Comparison of ENCODE assay signal across 8 cellular contexts in genomic region chr6:30686908-30687658, GRCh38. TPM values are rescaled to one million over a fixed set of nuclear protein-coding genes. Genes with fewer than 3 reads are reported as not detected.
DNase-seq lines count a peak whose midpoint lies in the region; ATAC-seq, FAIRE-seq and TF ChIP-seq lines count a peak whose summit lies in the region.

No MANE protein-coding gene starts in this region.

- H3K9me1 ChIP-seq in endothelial cell of umbilical vein (replicated peaks; ENCODE audit: control insufficient read depth, extremely low read depth, insufficient read depth, low read length) = no peaks in the 10 kb centered on the region

- no peaks in the 10 kb centered on the region for H3K9me3 ChIP-seq in CD4-positive, CD25-positive, alpha-beta regulatory T cell (ENCODE audit: control insufficient read depth in 2 of 2, low read length in 2 of 2)
- no peaks in the 10 kb centered on the region for H3K9me3 ChIP-seq in endothelial cell of umbilical vein (replicated peaks; ENCODE audit: control insufficient read depth, insufficient read depth, low read length)
- no peaks in the 10 kb centered on the region for H3K9me3 ChIP-seq in mononuclear cell (ENCODE audit: low read depth, low read length)

- H3K4me1 ChIP-seq in CD4-positive, CD25-positive, alpha-beta regulatory T cell (ENCODE audit: control insufficient read depth, insufficient read depth, low read length, poor library complexity, severe bottlenecking) = peaks cover 67% of the 10 kb centered on the region
- H3K4me1 ChIP-seq in endothelial cell of umbilical vein (ENCODE audit: control insufficient read depth, extremely low read depth, insufficient read depth, low read length) = peaks cover 33% of the 10 kb centered on the region
- peaks cover 39% of the 10 kb centered on the region for H3K4me1 ChIP-seq in mononuclear cell (ENCODE audit: insufficient read depth, low read length)

- CTCF ChIA-PET in endothelial cell of umbilical vein (lab: Charles Lee) = interaction anchor here (1.0 to 2.5 kb wide), 9 partner anchors 8 to 135 kb away, joined by 3 to 32 read pairs (median 7); partner anchors contain the start of genes DHX16 and MDC1

- peak; percentile 45 to 88 (median 82) for DNase-seq in CD4-positive, CD25-positive, alpha-beta regulatory T cell
- DNase-seq in HTR-8/SVneo (ENCODE audit: insufficient read length, low spot score) = peak; percentile 84
- peak; percentile 88 for DNase-seq in NOMO-1 treated with DMSO at 0.1 percent for 48 hours (lab: John Stamatoyannopoulos, UW; ENCODE audit: unreplicated experiment)
- DNase-seq in activated CD8-positive, alpha-beta memory T cell treated with anti-CD3 and anti-CD28 coated beads, Interleukin-2, amount 50 U/mL, for 4 hours = peak; percentile 74
- peak; percentile 93 for DNase-seq in endothelial cell of umbilical vein (ENCODE audit: low read depth, low spot score)
- DNase-seq in stimulated activated CD8-positive, alpha-beta memory T cell treated with anti-CD3 and anti-CD28 coated beads, Interleukin-2, amount 100 ng/mL, for 1 hour (ENCODE audit: low read depth in 2 of 2) = peak; percentile 60 to 65

- H3K27me3 ChIP-seq in CD4-positive, CD25-positive, alpha-beta regulatory T cell (ENCODE audit: control insufficient read depth, insufficient read depth, low read length) = no peaks in the 10 kb centered on the region
- H3K27me3 ChIP-seq in endothelial cell of umbilical vein (ENCODE audit: control insufficient read depth in 2 of 2, insufficient read depth in 2 of 2, low read length in 2 of 2) = no peaks in the 10 kb centered on the region
- H3K27me3 ChIP-seq in mononuclear cell (ENCODE audit: insufficient read depth, low read length) = no peaks in the 10 kb centered on the region

- peaks cover 66% of the 10 kb centered on the region for H3K79me2 ChIP-seq in endothelial cell of umbilical vein (ENCODE audit: control insufficient read depth, insufficient read depth, low read length)

- peak overlapping the region; percentile 95 for H3K9ac ChIP-seq in endothelial cell of umbilical vein (replicated peaks; ENCODE audit: extremely low read depth, insufficient read depth, low read length)

- H3K27ac Mint-ChIP-seq in CD4-positive, CD25-positive, alpha-beta regulatory T cell = peak overlapping the region; percentile 92 to 98 (median 97)

- TF ChIP-seq CTCF in endothelial cell of umbilical vein (IDR thresholded peaks at IDR 0.05; ENCODE audit: extremely low read depth in 1 of 2, insufficient read depth in 1 of 2, low read depth in 1 of 2, low read length in 2 of 2) = no peak

- H3K4me3 Mint-ChIP-seq in CD4-positive, CD25-positive, alpha-beta regulatory T cell = peak overlapping the region; percentile 95 to 100 (median 96)

- peak overlapping the region; percentile 96 for H3K27ac ChIP-seq in CD4-positive, CD25-positive, alpha-beta regulatory T cell (ENCODE audit: insufficient read depth, low read length, poor library complexity, severe bottlenecking)
- peak overlapping the region; percentile 93 for H3K27ac ChIP-seq in endothelial cell of umbilical vein (ENCODE audit: insufficient read depth, low read depth, low read length)

- peak; percentile 96 for TF ChIP-seq POLR2A in endothelial cell of umbilical vein (IDR thresholded peaks at IDR 0.05; ENCODE audit: low read depth, low read length)

- ATAC-seq in CD4-positive, CD25-positive, alpha-beta regulatory T cell (ENCODE audit: low read depth in 2 of 2) = peak; percentile 8 to 12
- ATAC-seq in GM19463 (IDR thresholded peaks at IDR 0.05; ENCODE audit: unreplicated experiment) = peak; percentile 48

- POLR2A ChIA-PET in endothelial cell of umbilical vein (lab: Charles Lee) = interaction anchor here (1.7 to 1.8 kb wide), 2 partner anchors 8 to 30 kb away, joined by 7 to 9 read pairs; partner anchors contain the start of gene MDC1

- peak; percentile 83 for FAIRE-seq in HTR-8/SVneo (lab: Jason Lieb, UNC)
- peak; percentile 99 for FAIRE-seq in endothelial cell of umbilical vein (lab: Jason Lieb, UNC)

- peak overlapping the region; percentile 21 for H2AFZ ChIP-seq in endothelial cell of umbilical vein (ENCODE audit: low read depth, low read length)

- no TSS peak for BruUV-seq in endothelial cell of umbilical vein (replicated peaks; lab: Mats Ljungman, UMichigan)

- peaks cover 25% of the 10 kb centered on the region for H3K36me3 Mint-ChIP-seq in CD4-positive, CD25-positive, alpha-beta regulatory T cell

- intact Hi-C loops in endothelial cell of umbilical vein (cut with micrococcal nuclease) = loop anchor here (1.0 kb wide), 3 partner anchors 8 to 130 kb away; partner anchors contain the start of genes MDC1 and PRR3

- peak overlapping the region; percentile 73 for H3K4me2 ChIP-seq in endothelial cell of umbilical vein (ENCODE audit: insufficient read depth, low read length)

- H3K27me3 Mint-ChIP-seq in CD4-positive, CD25-positive, alpha-beta regulatory T cell = peaks cover 5% of the 10 kb centered on the region

- peaks cover 11 to 47% (median 33%) of the 10 kb centered on the region in 4 donors for H3K4me1 Mint-ChIP-seq in CD4-positive, CD25-positive, alpha-beta regulatory T cell

- no peaks in the 10 kb centered on the region for H4K20me1 ChIP-seq in endothelial cell of umbilical vein (replicated peaks; ENCODE audit: control insufficient read depth, extremely low read depth, insufficient read depth, low read length)

- dilution Hi-C loops in endothelial cell of umbilical vein (cut with MboI; ENCODE audit: extremely low pct_ligation_motif_present, low sequenced_read_pairs) = no loop called here

- H3K36me3 ChIP-seq in CD4-positive, CD25-positive, alpha-beta regulatory T cell (ENCODE audit: control insufficient read depth, insufficient read depth, low read length) = no peaks in the 10 kb centered on the region
- H3K36me3 ChIP-seq in endothelial cell of umbilical vein (ENCODE audit: control insufficient read depth in 2 of 2, extremely low read depth in 1 of 2, insufficient read depth in 2 of 2, low read length in 2 of 2) = no peaks in the 10 kb centered on the region

- H3K9me3 Mint-ChIP-seq in CD4-positive, CD25-positive, alpha-beta regulatory T cell = peaks cover 0 to 6% (median 0%) of the 10 kb centered on the region in 7 donors

- H3K4me3 ChIP-seq in CD4-positive, CD25-positive, alpha-beta regulatory T cell (ENCODE audit: low read depth, low read length) = peak overlapping the region; percentile 26
- peak overlapping the region; percentile 76 to 92 (median 81) for H3K4me3 ChIP-seq in endothelial cell of umbilical vein (replicated peaks in 1 of 3; ENCODE audit: insufficient read depth in 1 of 3, low read depth in 1 of 3, low read length in 3 of 3)
- H3K4me3 ChIP-seq in mononuclear cell (ENCODE audit: low read length) = peak overlapping the region; percentile 94

RNA-seq across cellular contexts. Expression of gene PPP1R18, which starts 0.6 kb away (rescaled TPM):
- 164 TPM for total RNA-seq in CD4-positive, CD25-positive, alpha-beta regulatory T cell
- polyA plus RNA-seq in CD4-positive, CD25-positive, alpha-beta regulatory T cell = 100 to 1,000 TPM; 110 to 159 (median 119) TPM
- total RNA-seq in endothelial cell of umbilical vein (129 and 136 TPM in 2 replicates), mononuclear cell (81.8 TPM)
- 167 and 173 TPM in 2 replicates for polyA plus RNA-seq in endothelial cell of umbilical vein
- 125 and 137 TPM in 2 replicates for polyA plus RNA-seq in endothelial cell of umbilical vein (2011; cell fraction: cytosol; rRNA removed)
- polyA plus RNA-seq in endothelial cell of umbilical vein (2011; cell fraction: nucleus; rRNA removed) = 98.3 and 116 TPM in 2 replicates
- 94.7 and 97.8 TPM in 2 replicates for polyA plus RNA-seq in endothelial cell of umbilical vein (2012)
- 136 and 140 TPM in 2 replicates for polyA minus RNA-seq in endothelial cell of umbilical vein
- 15.4 TPM for polyA minus RNA-seq in endothelial cell of umbilical vein (2011; cell fraction: cytosol; rRNA and poly(A)+ RNA removed)
- 41.1 and 44.0 TPM in 2 replicates for polyA minus RNA-seq in endothelial cell of umbilical vein (2011; cell fraction: nucleus; rRNA and poly(A)+ RNA removed)

RNA-seq across cellular contexts. Expression of gene NRM, which starts 3.7 kb away (rescaled TPM):
- 9.0 TPM for total RNA-seq in CD4-positive, CD25-positive, alpha-beta regulatory T cell
- 10 to 100 TPM in 1 of 4 donors, 1 to 10 TPM in 3; 7.5 to 17.7 (median 9.2) TPM for polyA plus RNA-seq in CD4-positive, CD25-positive, alpha-beta regulatory T cell
- total RNA-seq in endothelial cell of umbilical vein (28.5 and 32.2 TPM in 2 replicates), mononuclear cell (4.5 TPM)
- polyA plus RNA-seq in endothelial cell of umbilical vein = 33.8 and 36.7 TPM in 2 replicates
- 33.0 and 34.0 TPM in 2 replicates for polyA plus RNA-seq in endothelial cell of umbilical vein (2011; cell fraction: cytosol; rRNA removed)
- polyA plus RNA-seq in endothelial cell of umbilical vein (2011; cell fraction: nucleus; rRNA removed) = 16.0 and 18.9 TPM in 2 replicates
- polyA plus RNA-seq in endothelial cell of umbilical vein (2012) = 17.7 and 22.2 TPM in 2 replicates
- polyA minus RNA-seq in endothelial cell of umbilical vein = 17.5 and 18.7 TPM in 2 replicates
- 20.0 TPM for polyA minus RNA-seq in endothelial cell of umbilical vein (2011; cell fraction: cytosol; rRNA and poly(A)+ RNA removed)
- 4.5 and 7.8 TPM in 2 replicates for polyA minus RNA-seq in endothelial cell of umbilical vein (2011; cell fraction: nucleus; rRNA and poly(A)+ RNA removed)

RNA-seq across cellular contexts. Expression of gene DHX16, which starts 14.3 kb away (rescaled TPM):
- total RNA-seq in CD4-positive, CD25-positive, alpha-beta regulatory T cell = 33.8 TPM
- 10 to 100 TPM; 13.2 to 25.3 (median 16.7) TPM for polyA plus RNA-seq in CD4-positive, CD25-positive, alpha-beta regulatory T cell
- total RNA-seq in endothelial cell of umbilical vein = 36.3 and 38.2 TPM in 2 replicates
- 62.3 and 66.5 TPM in 2 replicates for polyA plus RNA-seq in endothelial cell of umbilical vein
- 42.2 and 43.9 TPM in 2 replicates for polyA plus RNA-seq in endothelial cell of umbilical vein (2011; cell fraction: cytosol; rRNA removed)
- polyA plus RNA-seq in endothelial cell of umbilical vein (2011; cell fraction: nucleus; rRNA removed) = 141 and 146 TPM in 2 replicates
- polyA plus RNA-seq in endothelial cell of umbilical vein (2012) = 30.0 and 30.6 TPM in 2 replicates
- polyA minus RNA-seq in endothelial cell of umbilical vein = 61.9 and 63.5 TPM in 2 replicates
- polyA minus RNA-seq in endothelial cell of umbilical vein (2011; cell fraction: cytosol; rRNA and poly(A)+ RNA removed) = 24.9 TPM
- polyA minus RNA-seq in endothelial cell of umbilical vein (2011; cell fraction: nucleus; rRNA and poly(A)+ RNA removed) = 24.0 and 31.7 TPM in 2 replicates
- 8.2 TPM for total RNA-seq in mononuclear cell

RNA-seq across cellular contexts. Expression of gene MDC1, which starts 30.0 kb away (rescaled TPM):
- 32.7 TPM for total RNA-seq in CD4-positive, CD25-positive, alpha-beta regulatory T cell
- 1 to 10 TPM; 1.2 to 5.0 (median 3.7) TPM for polyA plus RNA-seq in CD4-positive, CD25-positive, alpha-beta regulatory T cell
- 42.3 and 43.6 TPM in 2 replicates for total RNA-seq in endothelial cell of umbilical vein
- 15.6 and 16.8 TPM in 2 replicates for polyA plus RNA-seq in endothelial cell of umbilical vein
- 13.0 and 13.4 TPM in 2 replicates for polyA plus RNA-seq in endothelial cell of umbilical vein (2011; cell fraction: cytosol; rRNA removed)
- polyA plus RNA-seq in endothelial cell of umbilical vein (2011; cell fraction: nucleus; rRNA removed) = 36.2 and 49.0 TPM in 2 replicates
- 16.8 and 20.4 TPM in 2 replicates for polyA plus RNA-seq in endothelial cell of umbilical vein (2012)
- 14.6 and 17.6 TPM in 2 replicates for polyA minus RNA-seq in endothelial cell of umbilical vein
- polyA minus RNA-seq in endothelial cell of umbilical vein (2011; cell fraction: cytosol; rRNA and poly(A)+ RNA removed) = 20.7 TPM
- polyA minus RNA-seq in endothelial cell of umbilical vein (2011; cell fraction: nucleus; rRNA and poly(A)+ RNA removed) = 11.9 and 14.6 TPM in 2 replicates
- total RNA-seq in mononuclear cell = 6.4 TPM

RNA-seq across cellular contexts. Expression of gene TUBB, which starts 33.1 kb away (rescaled TPM):
- total RNA-seq in CD4-positive, CD25-positive, alpha-beta regulatory T cell = 119 TPM
- polyA plus RNA-seq in CD4-positive, CD25-positive, alpha-beta regulatory T cell = 100 to 1,000 TPM; 125 to 158 (median 138) TPM
- total RNA-seq in endothelial cell of umbilical vein (1,243 and 1,276 TPM in 2 replicates), mononuclear cell (99.5 TPM)
- polyA plus RNA-seq in endothelial cell of umbilical vein = 1,408 and 1,437 TPM in 2 replicates
- 1,278 and 1,444 TPM in 2 replicates for polyA plus RNA-seq in endothelial cell of umbilical vein (2011; cell fraction: cytosol; rRNA removed)
- 567 and 602 TPM in 2 replicates for polyA plus RNA-seq in endothelial cell of umbilical vein (2011; cell fraction: nucleus; rRNA removed)
- polyA plus RNA-seq in endothelial cell of umbilical vein (2012) = 869 and 1,219 TPM in 2 replicates
- 1,727 and 1,760 TPM in 2 replicates for polyA minus RNA-seq in endothelial cell of umbilical vein
- polyA minus RNA-seq in endothelial cell of umbilical vein (2011; cell fraction: cytosol; rRNA and poly(A)+ RNA removed) = 468 TPM
- 213 and 284 TPM in 2 replicates for polyA minus RNA-seq in endothelial cell of umbilical vein (2011; cell fraction: nucleus; rRNA and poly(A)+ RNA removed)

Comparison
In these comparisons a context has a peak if more than half of its experiments do, and no peak if none do; other contexts are left out.
1. Peak in every context shown above with its lines: DNase-seq, ATAC-seq, H3K4me3 ChIP-seq and H3K27ac ChIP-seq.
2. H3K4me3 ChIP-seq: peak in every context shown above with its lines; median percentile 94 in mononuclear cell; 81 in endothelial cell of umbilical vein; 26 in CD4-positive, CD25-positive, alpha-beta regulatory T cell.